9 cellular contexts compared by ENCODE assay signal in the genomic region with DNA sequence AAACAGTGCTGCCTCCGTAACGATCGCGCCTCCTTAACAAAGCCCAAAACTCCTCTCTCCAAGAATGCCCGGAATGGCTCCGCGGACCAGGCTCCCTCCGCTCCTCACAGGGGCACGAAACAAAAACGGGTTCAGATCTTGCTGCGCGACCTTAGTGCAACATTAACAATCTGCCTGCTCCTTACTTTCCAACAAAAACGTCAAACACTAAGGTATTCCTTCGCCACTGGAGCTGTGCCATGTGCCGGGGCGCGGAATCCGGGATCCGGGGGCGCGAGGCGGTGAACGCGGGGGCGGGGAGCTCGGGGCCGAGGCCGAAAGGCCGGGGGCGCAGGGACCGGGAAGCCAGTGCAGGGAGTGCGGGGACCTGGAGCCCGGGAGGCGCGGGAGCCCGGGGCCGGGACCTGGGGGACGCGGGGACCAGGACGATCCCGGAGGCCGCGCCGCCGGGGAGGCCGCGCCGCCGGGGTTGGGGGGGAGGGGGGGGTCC. TPM values are rescaled to one million over a fixed set of nuclear protein-coding genes. Genes with fewer than 3 reads are reported as not detected.
A peak's percentile ranks its signal among the peaks of the same experiment; 100 is the strongest.
DNase-seq lines count a peak whose midpoint lies in the region; ATAC-seq, FAIRE-seq and TF ChIP-seq lines count a peak whose summit lies in the region.
"Had no signal": no experiment of that assay in that cellular context is flagged by ENCODE, and none has a peak within 500 bp of the region (broad histone marks: within the 10 kb centered on the region; RNA-seq: fewer than 3 reads in every experiment).

No MANE protein-coding gene starts in this region.

- peaks cover 4% of the 10 kb centered on the region for H3K4me1 Mint-ChIP-seq in activated CD8-positive, alpha-beta T cell treated with anti-CD3 and anti-CD28 coated beads for 36 hours (ENCODE audit: low read depth)

- H3F3A ChIP-seq in neural cell (ENCODE audit: insufficient read depth, low read length, poor library complexity, severe bottlenecking): no peaks in the 10 kb centered on the region

- H3K27ac Mint-ChIP-seq in activated CD8-positive, alpha-beta T cell treated with anti-CD3 and anti-CD28 coated beads for 36 hours: no peak overlapping the region

- H3K36me3 ChIP-seq in neural cell (ENCODE audit: insufficient read depth, low read length): no peaks in the 10 kb centered on the region

- no peak for TF ChIP-seq POLR2A in GM12891 (IDR thresholded peaks at IDR 0.05; ENCODE audit: low read depth, low read length)

- H4K20me1 ChIP-seq in neural cell (ENCODE audit: insufficient read depth): no peaks in the 10 kb centered on the region

- peaks cover 13% of the 10 kb centered on the region for H3K27me3 Mint-ChIP-seq in activated CD8-positive, alpha-beta T cell treated with anti-CD3 and anti-CD28 coated beads for 36 hours

- DNase-seq in activated effector memory CD4-positive, alpha-beta T cell treated with anti-CD3 and anti-CD28 coated beads, Interleukin-2, amount 50 U/mL, for 16 hours: peak; percentile 62
- DNase-seq in activated effector memory CD4-positive, alpha-beta T cell treated with Interleukin-2 at 50 U/mL for 16 hours: no peak
- peak; percentile 2 for DNase-seq in activated CD8-positive, alpha-beta T cell treated with anti-CD3 and anti-CD28 coated beads for 36 hours
- DNase-seq in fibroblast of mammary gland (ENCODE audit: low read depth): peak; percentile 22
- DNase-seq in GM12891 (ENCODE audit: insufficient read length, low spot score): no peak
- DNase-seq in NCI-H1436 (lab: John Stamatoyannopoulos, UW): no peak

- peak overlapping the region; percentile 49 for H3K9ac ChIP-seq in neural cell (ENCODE audit: low read length)

- peak overlapping the region; percentile 77 for H3K4me3 ChIP-seq in fibroblast of mammary gland (ENCODE audit: control insufficient read depth, low read depth, low read length)
- peak overlapping the region; percentile 89 for H3K4me3 ChIP-seq in neural cell (ENCODE audit: low read length)

- H3K79me2 ChIP-seq in neural cell (replicated peaks; ENCODE audit: insufficient read depth, low read length): peaks cover 16% of the 10 kb centered on the region

- FAIRE-seq in GM12891 (lab: Jason Lieb, UNC): no peak
- FAIRE-seq: GM18507 had no signal

- peak overlapping the region; percentile 59 for H2AFZ ChIP-seq in neural cell (ENCODE audit: low read depth, low read length)

- peaks cover 21% of the 10 kb centered on the region for H3K27me3 ChIP-seq in neural cell (ENCODE audit: insufficient read depth, low read depth, low read length)

- POLR2A ChIA-PET in activated CD8-positive, alpha-beta T cell treated with anti-CD3 and anti-CD28 coated beads for 36 hours (lab: Charles Lee): interaction anchor here (1.2 kb wide), 1 partner anchor 60 kb away, joined by 3 read pairs; the partner anchor contains the start of gene TUBGCP5

- peak overlapping the region; percentile 82 for H3K4me3 Mint-ChIP-seq in activated CD8-positive, alpha-beta T cell treated with anti-CD3 and anti-CD28 coated beads for 36 hours

- H3K36me3 Mint-ChIP-seq in activated CD8-positive, alpha-beta T cell treated with anti-CD3 and anti-CD28 coated beads for 36 hours (ENCODE audit: low read depth): no peaks in the 10 kb centered on the region

- no peak for TF ChIP-seq RAD21 in neural cell (conservative IDR thresholded peaks at IDR 0.05)

- H3K4me2 ChIP-seq in neural cell (ENCODE audit: low read length): peak overlapping the region; percentile 76

- intact Hi-C loops in activated CD8-positive, alpha-beta T cell treated with anti-CD3 and anti-CD28 coated beads for 36 hours (cut with micrococcal nuclease): loop anchor here (10.0 kb wide), 1 partner anchor 55 kb away; the partner anchor contains the start of gene TUBGCP5

- H3K9me2 ChIP-seq in neural cell (ENCODE audit: insufficient read depth, low read length): no peaks in the 10 kb centered on the region

- CTCF ChIA-PET in activated CD8-positive, alpha-beta T cell treated with anti-CD3 and anti-CD28 coated beads for 36 hours (lab: Charles Lee): interaction anchor here (1.3 kb wide), 1 partner anchor 60 kb away, joined by 3 read pairs; the partner anchor contains the start of gene TUBGCP5

- no peaks in the 10 kb centered on the region for H3K9me3 ChIP-seq in neural cell (ENCODE audit: low read length)

- no peaks in the 10 kb centered on the region for H3K9me3 Mint-ChIP-seq in activated CD8-positive, alpha-beta T cell treated with anti-CD3 and anti-CD28 coated beads for 36 hours

- ATAC-seq in HG03460 (IDR thresholded peaks at IDR 0.05; ENCODE audit: unreplicated experiment): peak; percentile 9
- ATAC-seq in activated CD8-positive, alpha-beta T cell treated with anti-CD3 and anti-CD28 coated beads for 36 hours: peak; percentile 31

- no peak overlapping the region for H3K27ac ChIP-seq in neural cell (ENCODE audit: low read length)

- no peak for TF ChIP-seq EP300 in neural cell (conservative IDR thresholded peaks at IDR 0.05; ENCODE audit: poor library complexity, severe bottlenecking)

- TF ChIP-seq CTCF in activated CD8-positive, alpha-beta T cell treated with anti-CD3 and anti-CD28 coated beads for 36 hours (IDR thresholded peaks at IDR 0.05): no peak
- TF ChIP-seq CTCF in fibroblast of mammary gland (conservative IDR thresholded peaks at IDR 0.05; ENCODE audit: control insufficient read depth, insufficient read depth, low read depth, low read length): no peak
- no peak for TF ChIP-seq CTCF in neural cell (IDR thresholded peaks at IDR 0.05; ENCODE audit: poor library complexity, severe bottlenecking)

TF ChIP-seq in neural cell, 6 proteins besides CTCF, POLR2A, EP300 and RAD21 (continues in another document):
- no peak for TF ChIP-seq SMC3 (conservative IDR thresholded peaks at IDR 0.05; ENCODE audit: poor library complexity)
- TF ChIP-seq POLR2AphosphoS5 (IDR thresholded peaks at IDR 0.05): peak; percentile 31
- TF ChIP-seq TAF1 (IDR thresholded peaks at IDR 0.05; ENCODE audit: low read depth): no peak
- no peak for TF ChIP-seq REST (IDR thresholded peaks at IDR 0.05; ENCODE audit: borderline replicate concordance)

TF ChIP-seq in GM12891, 5 proteins besides CTCF, POLR2A, EP300 and RAD21:
- TF ChIP-seq POLR2AphosphoS5 (IDR thresholded peaks at IDR 0.05; ENCODE audit: low read depth, low read length): no peak
- no peak for TF ChIP-seq PAX5 (IDR thresholded peaks at IDR 0.05; ENCODE audit: insufficient read depth, low read length, severe bottlenecking)
- no peak for TF ChIP-seq POU2F2 (IDR thresholded peaks at IDR 0.05; ENCODE audit: low read depth, low read length)
- no peak for TF ChIP-seq TAF1 (IDR thresholded peaks at IDR 0.05; ENCODE audit: low read depth, low read length)
- no peak for TF ChIP-seq SPI1 (IDR thresholded peaks at IDR 0.05; ENCODE audit: low read depth, low read length)
TF ChIP-seq in GM12891: peak in this region for 0.

RNA-seq across cellular contexts. Expression of gene CYFIP1, which starts 0.4 kb away (rescaled TPM):
- total RNA-seq in activated CD8-positive, alpha-beta T cell treated with anti-CD3 and anti-CD28 coated beads for 36 hours: 10 to 100 TPM; 10.4 to 11.6 TPM
- 9.3 and 22.2 TPM in 2 replicates for polyA plus RNA-seq in neural cell
- 18.5 and 19.0 TPM in 2 replicates for polyA minus RNA-seq in neural cell
- polyA plus RNA-seq in GM12891 (2012; ENCODE audit: low read depth, missing spikeins): 34.1 TPM

RNA-seq across cellular contexts. Expression of gene TUBGCP5, which starts 59.6 kb away (rescaled TPM):
- total RNA-seq in activated CD8-positive, alpha-beta T cell treated with anti-CD3 and anti-CD28 coated beads for 36 hours: 10 to 100 TPM; 19.2 to 22.0 TPM
- 23.3 and 30.3 TPM in 2 replicates for polyA plus RNA-seq in neural cell
- polyA minus RNA-seq in neural cell: 46.5 and 53.7 TPM in 2 replicates
- polyA plus RNA-seq in GM12891 (2012; ENCODE audit: low read depth, missing spikeins): 9.3 TPM

Comparison
In these comparisons a context has a peak if more than half of its experiments do, and no peak if none do; other contexts are left out.
1. DNase-seq: peak in activated effector memory CD4-positive, alpha-beta T cell treated with anti-CD3 and anti-CD28 coated beads, Interleukin-2, amount 50 U/mL, for 16 hours (single experiment), activated CD8-positive, alpha-beta T cell treated with anti-CD3 and anti-CD28 coated beads for 36 hours (single experiment) and fibroblast of mammary gland (single experiment); none in activated effector memory CD4-positive, alpha-beta T cell treated with Interleukin-2 at 50 U/mL for 16 hours (single experiment), GM12891 (single experiment) and NCI-H1436 (single experiment).